ENCODE assay signal across 8 cellular contexts in genomic region chr1:178774263-178774662, GRCh38. TPM values are rescaled to one million over a fixed set of nuclear protein-coding genes. Genes with fewer than 3 reads are reported as not detected.
A peak's percentile ranks its signal among the peaks of the same experiment; 100 is the strongest.
DNase-seq lines count a peak whose midpoint lies in the region; ATAC-seq, FAIRE-seq and TF ChIP-seq lines count a peak whose summit lies in the region.

No MANE protein-coding gene starts in this region.

- CTCF ChIA-PET in MCF 10A (lab: Yijun Ruan, JAX): interaction anchor here (0.5 to 8.1 kb wide), 49 partner anchors 9 to 1726 kb away, joined by 3 to 220 read pairs (median 4); partner anchors contain the start of gene TOR3A

- H3K27ac Mint-ChIP-seq in MCF 10A (ENCODE audit: low read depth, unreplicated experiment) (no peak overlapping the region), nephron progenitor cell (no peak overlapping the region)
- no peak overlapping the region for H3K27ac Mint-ChIP-seq in effector memory CD8-positive, alpha-beta T cell
- H3K27ac Mint-ChIP-seq in activated naive CD8-positive, alpha-beta T cell treated with anti-CD3 and anti-CD28 coated beads, Interleukin-2, amount 50 U/mL, for 24 hours: no peak overlapping the region

- peak; percentile 75 for FAIRE-seq in G401.6 (lab: Jason Lieb, UNC)

- intact Hi-C loops in MCF 10A (cut with micrococcal nuclease): loop anchor here (1.0 to 2.0 kb wide), 4 partner anchors 228 to 595 kb away; no protein-coding TSS in a partner anchor

- no peaks in the 10 kb centered on the region for H3K9me3 Mint-ChIP-seq in MCF 10A (ENCODE audit: unreplicated experiment)
- peaks cover 28% of the 10 kb centered on the region for H3K9me3 Mint-ChIP-seq in nephron progenitor cell
- H3K9me3 Mint-ChIP-seq in effector memory CD8-positive, alpha-beta T cell: no peaks in the 10 kb centered on the region
- H3K9me3 Mint-ChIP-seq in activated naive CD8-positive, alpha-beta T cell treated with anti-CD3 and anti-CD28 coated beads, Interleukin-2, amount 50 U/mL, for 24 hours: no peaks in the 10 kb centered on the region

- H3K4me3 Mint-ChIP-seq in MCF 10A (ENCODE audit: unreplicated experiment) (no peak overlapping the region), nephron progenitor cell (no peak overlapping the region)
- no peak overlapping the region for H3K4me3 Mint-ChIP-seq in effector memory CD8-positive, alpha-beta T cell
- no peak overlapping the region for H3K4me3 Mint-ChIP-seq in activated naive CD8-positive, alpha-beta T cell treated with anti-CD3 and anti-CD28 coated beads, Interleukin-2, amount 50 U/mL, for 24 hours

- H3K27me3 ChIP-seq in H7 (ENCODE audit: control insufficient read depth, insufficient read depth, low read length): no peaks in the 10 kb centered on the region

- no peaks in the 10 kb centered on the region; the same call in 1 of the 2 replicates for H3K36me3 ChIP-seq in H7 (replicated peaks; ENCODE audit: control insufficient read depth, insufficient read depth, low read length)

- POLR2A ChIA-PET in MCF 10A (lab: Yijun Ruan, JAX): interaction anchor here (1.1 kb wide), 1 partner anchor 232 kb away, joined by 3 read pairs; no protein-coding TSS in a partner anchor

- H3K27me3 Mint-ChIP-seq in MCF 10A (ENCODE audit: insufficient read depth, unreplicated experiment) (no peaks in the 10 kb centered on the region), nephron progenitor cell (ENCODE audit: low read depth, poor library complexity) (no peaks in the 10 kb centered on the region)
- no peaks in the 10 kb centered on the region for H3K27me3 Mint-ChIP-seq in effector memory CD8-positive, alpha-beta T cell
- H3K27me3 Mint-ChIP-seq in activated naive CD8-positive, alpha-beta T cell treated with anti-CD3 and anti-CD28 coated beads, Interleukin-2, amount 50 U/mL, for 24 hours: no peaks in the 10 kb centered on the region

- BruUV-seq in MCF 10A (replicated peaks; lab: Mats Ljungman, UMichigan): no TSS peak

- no peak overlapping the region for H3K4me3 ChIP-seq in H7 (ENCODE audit: insufficient read depth, low read depth, low read length)

- peak; percentile 27 for DNase-seq in NCI-H187 treated with DMSO at 0.1 percent for 48 hours (lab: John Stamatoyannopoulos, UW)
- DNase-seq in MCF 10A (ENCODE audit: unreplicated experiment): peak; percentile 54
- DNase-seq in nephron progenitor cell: no peak
- no peak for DNase-seq in activated T-cell treated with anti-CD3 and anti-CD28 coated beads, Interleukin-2, amount 50 U/mL, for 48 hours
- no peak for DNase-seq in effector memory CD8-positive, alpha-beta T cell
- no peak for DNase-seq in H7
- no peak for DNase-seq in activated naive CD8-positive, alpha-beta T cell treated with anti-CD3 and anti-CD28 coated beads, Interleukin-2, amount 50 U/mL, for 24 hours

- H3K4me1 Mint-ChIP-seq in MCF 10A (ENCODE audit: insufficient read depth, unreplicated experiment): no peaks in the 10 kb centered on the region
- no peaks in the 10 kb centered on the region for H3K4me1 Mint-ChIP-seq in nephron progenitor cell
- no peaks in the 10 kb centered on the region for H3K4me1 Mint-ChIP-seq in effector memory CD8-positive, alpha-beta T cell (ENCODE audit: low read depth in 2 of 2)
- no peaks in the 10 kb centered on the region for H3K4me1 Mint-ChIP-seq in activated naive CD8-positive, alpha-beta T cell treated with anti-CD3 and anti-CD28 coated beads, Interleukin-2, amount 50 U/mL, for 24 hours

- H3K36me3 Mint-ChIP-seq in MCF 10A (ENCODE audit: insufficient read depth, unreplicated experiment) (no peaks in the 10 kb centered on the region), nephron progenitor cell (ENCODE audit: low read depth) (peaks cover 59% of the 10 kb centered on the region)
- H3K36me3 Mint-ChIP-seq in effector memory CD8-positive, alpha-beta T cell (ENCODE audit: insufficient read depth): no peaks in the 10 kb centered on the region
- H3K36me3 Mint-ChIP-seq in activated naive CD8-positive, alpha-beta T cell treated with anti-CD3 and anti-CD28 coated beads, Interleukin-2, amount 50 U/mL, for 24 hours (ENCODE audit: low read depth): peaks cover 4% of the 10 kb centered on the region

- no peak for ATAC-seq in effector memory CD8-positive, alpha-beta T cell (replicated peaks)
- no peak for ATAC-seq in activated naive CD8-positive, alpha-beta T cell treated with anti-CD3 and anti-CD28 coated beads, Interleukin-2, amount 50 U/mL, for 24 hours

- TF ChIP-seq CTCF in MCF 10A (IDR thresholded peaks at IDR 0.05; ENCODE audit: unreplicated experiment): peak; percentile 55
- TF ChIP-seq CTCF in nephron progenitor cell (IDR thresholded peaks at IDR 0.05): peak; percentile 18

RNA-seq across cellular contexts. Expression of gene RALGPS2, which starts 49.2 kb away (rescaled TPM):
- total RNA-seq in MCF 10A (2022): 13.3 and 16.0 TPM in 2 replicates
- total RNA-seq in H7 (2014; rRNA removed; shearing (Covaris generic)): 41.4 and 43.4 TPM in 2 replicates

Comparison
In these comparisons a context has a peak if more than half of its experiments do, and no peak if none do; other contexts are left out.
1. DNase-seq: peak in NCI-H187 treated with DMSO at 0.1 percent for 48 hours (single experiment) and MCF 10A (single experiment); none in nephron progenitor cell (single experiment), activated T-cell treated with anti-CD3 and anti-CD28 coated beads, Interleukin-2, amount 50 U/mL, for 48 hours (0 of 2), effector memory CD8-positive, alpha-beta T cell (0 of 3), H7 (single experiment) and activated naive CD8-positive, alpha-beta T cell treated with anti-CD3 and anti-CD28 coated beads, Interleukin-2, amount 50 U/mL, for 24 hours (single experiment).